Comparison of ENCODE assay signal across 8 cellular contexts in the genomic region with DNA sequence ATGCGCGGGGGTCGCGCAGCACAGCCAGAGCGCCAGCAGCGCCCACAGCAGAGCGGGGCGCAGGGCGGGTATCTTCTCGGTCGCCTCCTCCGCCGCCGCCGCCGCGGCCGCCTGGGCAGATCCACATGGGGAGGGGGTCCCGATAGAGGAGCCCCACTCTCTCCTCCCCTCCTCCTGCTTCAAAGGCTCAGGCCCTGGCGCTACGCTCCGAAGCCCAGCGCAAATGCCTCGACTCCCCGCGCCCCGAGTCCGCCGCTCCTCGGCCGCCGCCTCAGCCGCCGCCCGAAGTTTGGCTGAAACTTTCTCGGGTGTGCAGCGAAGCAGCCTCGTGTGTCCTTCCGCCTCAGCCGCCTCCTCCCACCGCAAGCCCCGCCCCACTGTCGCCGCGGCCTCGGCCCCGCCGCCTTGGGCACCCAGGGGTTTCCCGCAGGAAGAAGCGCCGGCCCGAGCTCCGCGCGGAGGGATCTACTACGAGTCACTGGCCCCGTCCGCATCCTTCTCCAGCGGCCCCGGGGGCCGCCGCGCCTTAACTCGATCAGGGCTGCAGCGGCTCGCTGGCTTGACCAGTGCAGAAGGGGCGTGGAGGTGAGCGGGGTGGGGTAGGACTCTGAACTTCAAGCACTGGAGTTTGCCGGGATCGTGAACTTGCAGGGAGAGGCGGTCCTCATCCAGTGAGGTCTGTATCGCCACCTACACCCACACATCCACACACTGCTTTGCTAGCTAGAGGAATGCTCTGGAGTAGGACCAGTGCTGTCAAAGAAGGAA. TPM values are rescaled to one million over a fixed set of nuclear protein-coding genes. Genes with fewer than 3 reads are reported as not detected.
DNase-seq lines count a peak whose midpoint lies in the region; ATAC-seq, FAIRE-seq and TF ChIP-seq lines count a peak whose summit lies in the region.
"Not testable (repeated sequence)": the region's sequence is repeated elsewhere in the genome, so short reads cannot be mapped to it uniquely, and the experiment has no call there.

Gene NOTCH2NLA, minus strand, starts transcription at position 312 of the 768 bp plus-strand sequence. CDS start 39,684 bp downstream, outside the sequence.

- peak within 1 kb of the TSS; percentile 67; the same call in 1 of the 2 replicates for H3K9ac ChIP-seq in MM.1S (ENCODE audit: low read length)

- H3K27ac ChIP-seq in MM.1S (ENCODE audit: low read length): not testable (repeated sequence)
- H3K27ac ChIP-seq in adrenal gland: peak within 1 kb of the TSS in 2 of 5 donors; percentile 72 to 80

- H3K4me3 ChIP-seq in MM.1S (ENCODE audit: low read length): peak within 1 kb of the TSS; percentile 59; the same call in 1 of the 2 replicates
- H3K4me3 ChIP-seq in adrenal gland: peak within 1 kb of the TSS in 3 of 4 donors; percentile 48 to 78 (median 48)
- H3K4me3 ChIP-seq in fibroblast of the aortic adventitia (ENCODE audit: low read depth, low read length): peak within 1 kb of the TSS; percentile 64
- H3K4me3 ChIP-seq in mucosa of descending colon: peak within 1 kb of the TSS; percentile 36

- H3K36me3 ChIP-seq in MM.1S (replicated peaks; ENCODE audit: insufficient read depth, low read length); adrenal gland (replicated peaks in 1 of 2); mucosa of descending colon (ENCODE audit: low read depth): not testable (repeated sequence)

- not testable (repeated sequence) for H3F3A ChIP-seq in MM.1S (ENCODE audit: insufficient read depth, low read length)

- not testable (repeated sequence) for H3K79me2 ChIP-seq in MM.1S (ENCODE audit: low read length)

- not testable (repeated sequence) for H3K9me3 ChIP-seq in MM.1S (replicated peaks; ENCODE audit: insufficient read depth, low read length); adrenal gland (replicated peaks in 1 of 3); mucosa of descending colon

- H2AFZ ChIP-seq in MM.1S (ENCODE audit: low read length): not testable (repeated sequence)

- peak; percentile 98 for FAIRE-seq in GM12892 (lab: Jason Lieb, UNC)

- not testable (repeated sequence) for TF ChIP-seq CTCF in MM.1S (IDR thresholded peaks at IDR 0.05; ENCODE audit: low read length); adrenal gland (IDR thresholded peaks at IDR 0.05); fibroblast of the aortic adventitia (IDR thresholded peaks at IDR 0.05; ENCODE audit: insufficient read depth, low read length); mucosa of descending colon (IDR thresholded peaks at IDR 0.05)

- not testable (repeated sequence) for H3K4me1 ChIP-seq in MM.1S (ENCODE audit: low read length); adrenal gland (replicated peaks in 1 of 2); mucosa of descending colon (ENCODE audit: low read depth)

- not testable (repeated sequence) for H3K4me2 ChIP-seq in MM.1S (ENCODE audit: low read depth, low read length)

- not testable (repeated sequence) for DNase-seq in GM12892 (ENCODE audit: insufficient read length); MM.1S
- peak; percentile 51 for DNase-seq in activated CD4-positive, alpha-beta T cell treated with anti-CD3 and anti-CD28 coated beads for 48 hours
- DNase-seq in adrenal gland (peak; percentile 14 to 46 (median 18)), fibroblast of the aortic adventitia (ENCODE audit: low read depth) (peak; percentile 0), mucosa of descending colon (peak; percentile 9 to 68 (median 63)), ureter (ENCODE audit: low spot score) (peak; percentile 43)
- peak; percentile 6 to 12 (median 8) for DNase-seq in stimulated activated CD4-positive, alpha-beta T cell treated with anti-CD3 and anti-CD28 coated beads, Interleukin-12 subunit alpha, Interleukin-12 subunit beta, amount 100 ng/mL, for 48 hours (ENCODE audit: low read depth in 2 of 3, low spot score in 1 of 3)

- intact Hi-C loops in adrenal gland (cut with DNase I); mucosa of descending colon (cut with DNase I, micrococcal nuclease): not testable (repeated sequence)

- not testable (repeated sequence) for H3K27me3 ChIP-seq in MM.1S (replicated peaks; ENCODE audit: insufficient read depth, low read length); adrenal gland

- H4K20me1 ChIP-seq in MM.1S (ENCODE audit: insufficient read depth, low read length): not testable (repeated sequence)

- WGBS in adrenal gland, 4 donors: 0 to 4% methylated on average over 5 to 20 of the region's 72 CpGs; no CpG with 5 or more reads in 2 of the 4 donors

- not testable (repeated sequence) for TF ChIP-seq POLR2A in GM12892 (IDR thresholded peaks at IDR 0.05; ENCODE audit: low read depth, low read length)
- TF ChIP-seq POLR2A in adrenal gland (IDR thresholded peaks at IDR 0.05): peak in 1 of 2 donors; percentile 88

- peak; percentile 71 for ATAC-seq in mucosa of descending colon

- not testable (repeated sequence) for H3K9me2 ChIP-seq in MM.1S (replicated peaks; ENCODE audit: insufficient read depth, low read length)

RNA-seq across cellular contexts. Expression of gene NOTCH2NLA, which starts in this region (rescaled TPM):
- 7.7 TPM for polyA plus RNA-seq in GM12892 (2012; ENCODE audit: missing spikeins)
- total RNA-seq in adrenal gland: 10 to 100 TPM; 12.0 to 45.8 (median 26.4) TPM
- polyA plus RNA-seq in adrenal gland: 10 to 100 TPM in 1 of 3 donors, 1 to 10 TPM in 2; 3.7 to 12.5 (median 5.7) TPM
- 50.7 and 74.1 TPM in 2 replicates for total RNA-seq in fibroblast of the aortic adventitia (ENCODE audit: low replicate concordance)
- 10 to 100 TPM; 35.6 to 42.0 (median 41.5) TPM for total RNA-seq in mucosa of descending colon
- 50.7 TPM for total RNA-seq in ureter
